7 cellular contexts compared by ENCODE assay signal in the genomic region with DNA sequence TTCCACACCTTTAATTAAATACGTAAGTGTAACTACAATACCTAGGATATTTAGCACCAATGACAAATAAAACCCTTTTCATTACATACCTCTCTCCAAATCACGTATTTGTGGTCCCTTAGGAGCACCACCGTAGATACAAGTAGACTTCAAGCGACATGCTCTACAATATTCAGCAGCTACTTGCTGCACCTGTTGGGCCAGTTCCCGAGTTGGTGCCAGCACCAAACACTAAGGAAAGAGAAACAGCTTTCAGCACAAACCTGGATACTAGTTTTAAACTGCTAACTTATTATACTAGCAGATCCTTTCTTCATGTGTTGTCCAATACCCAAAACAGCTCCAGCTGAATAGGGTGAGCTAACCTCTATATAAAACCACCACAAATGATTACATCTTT. TPM values are rescaled to one million over a fixed set of nuclear protein-coding genes. Genes with fewer than 3 reads are reported as not detected.
DNase-seq lines count a peak whose midpoint lies in the region; ATAC-seq and TF ChIP-seq lines count a peak whose summit lies in the region.
"Had no signal": no experiment of that assay in that cellular context is flagged by ENCODE, and none has a peak within 500 bp of the region (broad histone marks: within the 10 kb centered on the region; RNA-seq: fewer than 3 reads in every experiment).

No MANE protein-coding gene starts in this region.

- no peaks in the 10 kb centered on the region for H3K9me3 ChIP-seq in SK-N-MC (ENCODE audit: low read depth, low read length)

- peaks cover 77% of the 10 kb centered on the region for H3K36me3 ChIP-seq in SK-N-MC (ENCODE audit: insufficient read depth, low read length)

- peak overlapping the region; percentile 97 for H3K4me3 ChIP-seq in AG09309 (ENCODE audit: control insufficient read depth, low read depth, low read length)
- no peak overlapping the region; the same call in 1 of the 2 replicates for H3K4me3 ChIP-seq in SK-N-MC

- H3K9me3 Mint-ChIP-seq in immature natural killer cell: peaks cover 0 to 4% (median 0%) of the 10 kb centered on the region in 6 donors

- peak overlapping the region in 3 of 5 donors; percentile 20 to 100 (median 36) for H3K4me3 Mint-ChIP-seq in immature natural killer cell

- ATAC-seq in HG03457 (IDR thresholded peaks at IDR 0.05; ENCODE audit: unreplicated experiment): no peak

- peak overlapping the region; percentile 58 to 100 (median 84) for H3K27ac Mint-ChIP-seq in immature natural killer cell

- peak overlapping the region; percentile 56 for H3K27ac ChIP-seq in SK-N-MC

- peaks cover 63 to 80% of the 10 kb centered on the region in 2 donors for H3K4me1 Mint-ChIP-seq in immature natural killer cell

- peaks cover 36 to 71% (median 69%) of the 10 kb centered on the region in 3 donors for H3K36me3 Mint-ChIP-seq in immature natural killer cell

- DNase-seq in AG09309 (ENCODE audit: low read depth): no peak
- no peak for DNase-seq in SK-N-MC (ENCODE audit: low read depth, low spot score)
- peak in 1 of 3 donors; percentile 8 for DNase-seq in immature natural killer cell
- DNase-seq in OCI-M2 (lab: John Stamatoyannopoulos, UW; ENCODE audit: unreplicated experiment): no peak
- DNase-seq in NCI-H1694 treated with DMSO at 0.1 percent for 48 hours (lab: John Stamatoyannopoulos, UW): no peak
- DNase-seq: DMS79 treated with DMSO at 0.1 percent for 48 hours had no signal

- no peak for TF ChIP-seq CTCF in AG09309 (IDR thresholded peaks at IDR 0.05; ENCODE audit: control insufficient read depth, insufficient read depth, low read depth, low read length, missing control alignments)

- H3K9ac ChIP-seq in SK-N-MC (ENCODE audit: insufficient read length): peak overlapping the region; percentile 100

- peaks cover 45 to 82% (median 78%) of the 10 kb centered on the region in 3 donors for H3K27me3 Mint-ChIP-seq in immature natural killer cell (ENCODE audit: low read depth in 3 of 3)

RNA-seq across cellular contexts. Expression of gene DDX5, which starts 2.7 kb away (rescaled TPM):
- 1,000 to 10,000 TPM in 2 of 3 donors, 100 to 1,000 TPM in 1; 902 to 1,477 (median 1,071) TPM for polyA plus RNA-seq in immature natural killer cell

RNA-seq across cellular contexts. Expression of gene CEP95, which starts 3.4 kb away (rescaled TPM):
- 10 to 100 TPM in 1 of 3 donors, 1 to 10 TPM in 2; 7.1 to 12.7 (median 7.5) TPM for polyA plus RNA-seq in immature natural killer cell

RNA-seq across cellular contexts. Expression of gene POLG2, which starts 6.5 kb away (rescaled TPM):
- 10 to 100 TPM in 1 of 3 donors, 1 to 10 TPM in 2; 3.4 to 10.7 (median 4.3) TPM for polyA plus RNA-seq in immature natural killer cell

RNA-seq across cellular contexts. Expression of gene MILR1, which starts 54.4 kb away (rescaled TPM):
- polyA plus RNA-seq in immature natural killer cell: 1 to 10 TPM in 2 of 3 donors, not detected in 1; 1.8 to 9.6 TPM
